8 cellular contexts compared by ENCODE assay signal in genomic region chr1:145846191-145846590, GRCh38. TPM values are rescaled to one million over a fixed set of nuclear protein-coding genes. Genes with fewer than 3 reads are reported as not detected.
DNase-seq lines count a peak whose midpoint lies in the region; ATAC-seq and TF ChIP-seq lines count a peak whose summit lies in the region.

No MANE protein-coding gene starts in this region.

- no CpG with 5 or more reads among the region's 3 CpGs for WGBS in gastroesophageal sphincter (ENCODE audit: low coverage in 1 of 2), 2 donors

- H3K27ac Mint-ChIP-seq in activated T-helper 17 cell treated with anti-CD3 and anti-CD28 coated beads, Interleukin-2, amount 50 U/mL, for 72 hours: peak overlapping the region; percentile 74

- no peak overlapping the region for H3K4me3 Mint-ChIP-seq in activated T-helper 17 cell treated with anti-CD3 and anti-CD28 coated beads, Interleukin-2, amount 50 U/mL, for 72 hours

- H3K36me3 ChIP-seq in MG63: peaks cover 41% of the 10 kb centered on the region
- peaks cover 0 to 63% of the 10 kb centered on the region in 2 donors for H3K36me3 ChIP-seq in gastroesophageal sphincter

- peak overlapping the region; percentile 55 for H3K4me3 ChIP-seq in MG63
- peak overlapping the region in 1 of 2 donors; percentile 61 for H3K4me3 ChIP-seq in gastroesophageal sphincter

- H3K4me1 ChIP-seq in gastroesophageal sphincter: peaks cover 0 to 17% (median 7%) of the 10 kb centered on the region in 3 donors

- no peaks in the 10 kb centered on the region for H3K27me3 Mint-ChIP-seq in activated T-helper 17 cell treated with anti-CD3 and anti-CD28 coated beads, Interleukin-2, amount 50 U/mL, for 72 hours

- DNase-seq in Right ventricle myocardium inferior (ENCODE audit: missing footprints) (no peak), cardiac septum (ENCODE audit: low spot score) (no peak), MG63 (peak; percentile 17), omental fat pad (ENCODE audit: low spot score) (no peak), globus pallidus (ENCODE audit: low spot score) (no peak)

- TF ChIP-seq CTCF in gastroesophageal sphincter (IDR thresholded peaks at IDR 0.05): peak; percentile 51 to 62 (median 54)
- no peak for TF ChIP-seq CTCF in omental fat pad (IDR thresholded peaks at IDR 0.05)

- ATAC-seq in Right ventricle myocardium inferior: peak; percentile 40
- ATAC-seq in activated T-helper 17 cell treated with anti-CD3 and anti-CD28 coated beads, Interleukin-2, amount 50 U/mL, for 72 hours (replicated peaks): peak; percentile 39
- ATAC-seq in gastroesophageal sphincter: peak; percentile 39
- ATAC-seq in omental fat pad (ENCODE audit: low FRiP score): peak; percentile 16
- ATAC-seq in GM19463 (IDR thresholded peaks at IDR 0.05; ENCODE audit: unreplicated experiment): no peak

- TF ChIP-seq EP300 in gastroesophageal sphincter (IDR thresholded peaks at IDR 0.05): no peak

- H3K27ac ChIP-seq in gastroesophageal sphincter: peak overlapping the region in 3 of 4 donors; percentile 76 to 84 (median 84)

- TF ChIP-seq POLR2A in gastroesophageal sphincter (IDR thresholded peaks at IDR 0.05): no peak

- intact Hi-C loops in Right ventricle myocardium inferior (cut with DNase I) (loop anchor here (1.0 to 5.0 kb wide), 2 partner anchors 64 to 116 kb away; partner anchors contain the start of genes ANKRD34A, ITGA10 and POLR3GL), cardiac septum (cut with DNase I) (loop anchor here (5.0 kb wide), 1 partner anchor 71 kb away; the partner anchor contains the start of gene PEX11B)

- peaks cover 31% of the 10 kb centered on the region for H3K36me3 Mint-ChIP-seq in activated T-helper 17 cell treated with anti-CD3 and anti-CD28 coated beads, Interleukin-2, amount 50 U/mL, for 72 hours (ENCODE audit: low read depth)

- H3K9me3 ChIP-seq in MG63 (no peaks in the 10 kb centered on the region), gastroesophageal sphincter (no peaks in the 10 kb centered on the region)

- no peaks in the 10 kb centered on the region for H3K9me3 Mint-ChIP-seq in activated T-helper 17 cell treated with anti-CD3 and anti-CD28 coated beads, Interleukin-2, amount 50 U/mL, for 72 hours

- H3K27me3 ChIP-seq in MG63 (no peaks in the 10 kb centered on the region), gastroesophageal sphincter (no peaks in the 10 kb centered on the region)

- H3K4me1 Mint-ChIP-seq in activated T-helper 17 cell treated with anti-CD3 and anti-CD28 coated beads, Interleukin-2, amount 50 U/mL, for 72 hours: peaks cover 4% of the 10 kb centered on the region

RNA-seq across cellular contexts. Expression of gene NUDT17, which starts 0.8 kb away (rescaled TPM):
- total RNA-seq in Right ventricle myocardium inferior (3.3 TPM), cardiac septum (2.7 TPM), gastroesophageal sphincter (1 to 10 TPM in 3 of 4 donors, under 1 TPM in 1; 0.40 to 3.5 (median 2.2) TPM), omental fat pad (1 to 10 TPM; 1.7 to 4.0 (median 2.2) TPM)
- 0.59 TPM in 2 replicates for total RNA-seq in MG63 (2014; rRNA removed; shearing (Covaris generic); ENCODE audit: low replicate concordance)
- 1 to 10 TPM; 2.3 to 2.7 TPM for total RNA-seq in activated T-helper 17 cell treated with anti-CD3 and anti-CD28 coated beads, Interleukin-2, amount 50 U/mL, for 72 hours

RNA-seq across cellular contexts. Expression of gene PIAS3, which starts 12.7 kb away (rescaled TPM):
- total RNA-seq in Right ventricle myocardium inferior (15.7 TPM), cardiac septum (19.7 TPM), gastroesophageal sphincter (10 to 100 TPM; 14.0 to 26.0 (median 19.2) TPM), omental fat pad (10 to 100 TPM in 2 of 4 donors, 1 to 10 TPM in 2; 7.8 to 25.1 (median 14.5) TPM)
- total RNA-seq in MG63 (2014; rRNA removed; shearing (Covaris generic); ENCODE audit: low replicate concordance): 5.6 and 11.0 TPM in 2 replicates
- total RNA-seq in activated T-helper 17 cell treated with anti-CD3 and anti-CD28 coated beads, Interleukin-2, amount 50 U/mL, for 72 hours: 10 to 100 TPM; 16.3 to 24.6 TPM

RNA-seq across cellular contexts. Expression of gene POLR3C, which starts 22.2 kb away (rescaled TPM):
- total RNA-seq in Right ventricle myocardium inferior (11.4 TPM), cardiac septum (14.0 TPM), gastroesophageal sphincter (10 to 100 TPM; 24.8 to 37.7 (median 29.9) TPM), omental fat pad (10 to 100 TPM; 32.1 to 38.3 (median 34.1) TPM)
- total RNA-seq in MG63 (2014; rRNA removed; shearing (Covaris generic); ENCODE audit: low replicate concordance): 30.9 and 34.8 TPM in 2 replicates
- 10 to 100 TPM; 20.4 to 22.2 TPM for total RNA-seq in activated T-helper 17 cell treated with anti-CD3 and anti-CD28 coated beads, Interleukin-2, amount 50 U/mL, for 72 hours

RNA-seq across cellular contexts. Expression of gene RNF115, which starts 22.3 kb away (rescaled TPM):
- total RNA-seq in Right ventricle myocardium inferior (47.9 TPM), cardiac septum (74.5 TPM), gastroesophageal sphincter (10 to 100 TPM; 34.3 to 54.9 (median 39.9) TPM), omental fat pad (10 to 100 TPM; 12.3 to 41.3 (median 14.3) TPM)
- total RNA-seq in MG63 (2014; rRNA removed; shearing (Covaris generic); ENCODE audit: low replicate concordance): 8.4 and 11.3 TPM in 2 replicates
- total RNA-seq in activated T-helper 17 cell treated with anti-CD3 and anti-CD28 coated beads, Interleukin-2, amount 50 U/mL, for 72 hours: 1 to 10 TPM; 7.9 to 9.3 TPM

RNA-seq across cellular contexts. Expression of gene ANKRD35, which starts 39.5 kb away (rescaled TPM):
- total RNA-seq in Right ventricle myocardium inferior (1.1 TPM), cardiac septum (0.73 TPM), gastroesophageal sphincter (10 to 100 TPM in 1 of 4 donors, 1 to 10 TPM in 3; 5.2 to 13.7 (median 7.9) TPM), omental fat pad (1 to 10 TPM; 1.3 to 9.5 (median 2.0) TPM)
- not detected in 2 replicates for total RNA-seq in MG63 (2014; rRNA removed; shearing (Covaris generic); ENCODE audit: low replicate concordance)
- total RNA-seq in activated T-helper 17 cell treated with anti-CD3 and anti-CD28 coated beads, Interleukin-2, amount 50 U/mL, for 72 hours: under 1 TPM; 0.29 to 0.56 TPM

Comparison
In these comparisons a context has a peak if more than half of its experiments do, and no peak if none do; other contexts are left out.
1. CTCF ChIP-seq: peak in gastroesophageal sphincter (4 of 4); none in omental fat pad (0 of 3).